9 cellular contexts compared by ENCODE assay signal in the genomic region with DNA sequence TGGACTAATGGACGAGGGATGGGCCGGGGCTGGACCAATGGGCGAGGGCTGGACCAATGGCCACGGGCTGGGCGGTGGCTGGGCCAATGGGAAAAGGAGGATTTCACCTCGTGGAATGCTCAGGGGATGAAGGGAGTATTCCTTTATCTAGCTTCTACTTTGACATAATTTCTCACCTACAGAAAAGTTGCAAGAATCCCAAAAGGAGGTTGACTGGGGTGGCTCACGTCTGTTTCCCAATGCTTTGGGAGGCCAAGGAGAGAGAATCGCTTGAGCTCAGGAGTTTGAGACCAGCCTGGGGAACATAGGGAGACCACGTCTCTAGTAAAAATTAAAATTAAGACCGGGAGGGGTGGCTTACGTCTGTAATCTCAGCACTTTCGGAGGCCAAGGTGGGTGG. TPM values are rescaled to one million over a fixed set of nuclear protein-coding genes. Genes with fewer than 3 reads are reported as not detected.
A peak's percentile ranks its signal among the peaks of the same experiment; 100 is the strongest.
DNase-seq lines count a peak whose midpoint lies in the region; TF ChIP-seq lines count a peak whose summit lies in the region.
"Had no signal": no experiment of that assay in that cellular context is flagged by ENCODE, and none has a peak within 500 bp of the region (broad histone marks: within the 10 kb centered on the region; RNA-seq: fewer than 3 reads in every experiment).

No MANE protein-coding gene starts in this region.

- H3K4me1 ChIP-seq in iPS-15b (ENCODE audit: control insufficient read depth, insufficient read depth, low read length): no peaks in the 10 kb centered on the region
- peaks cover 14 to 36% (median 28%) of the 10 kb centered on the region in 4 donors for H3K4me1 ChIP-seq in stomach

- no peaks in the 10 kb centered on the region for H3K9me3 Mint-ChIP-seq in activated T-cell treated with anti-CD3 and anti-CD28 coated beads, Interleukin-2, amount 50 U/mL, for 24 hours
- H3K9me3 Mint-ChIP-seq in activated CD4-positive, alpha-beta memory T cell treated with anti-CD3 and anti-CD28 coated beads, Interleukin-2, amount 10 ng/mL, durations not matched to agents 7 days and 5 days: no peaks in the 10 kb centered on the region

- H3K27ac ChIP-seq in stomach: peak overlapping the region; percentile 46 to 78 (median 58)

- no peaks in the 10 kb centered on the region for H3K27me3 ChIP-seq in iPS-15b (ENCODE audit: control insufficient read depth, insufficient read depth, low read length)
- no peaks in the 10 kb centered on the region for H3K27me3 ChIP-seq in stomach

- H3K9ac ChIP-seq in iPS-15b (ENCODE audit: low read depth, low read length): no peak overlapping the region

- TF ChIP-seq CTCF in stomach (IDR thresholded peaks at IDR 0.05): no peak

- TF ChIP-seq POLR2A in stomach (IDR thresholded peaks at IDR 0.05): no peak

- CTCF ChIA-PET in activated CD4-positive, alpha-beta memory T cell treated with anti-CD3 and anti-CD28 coated beads, Interleukin-2, amount 10 ng/mL, durations not matched to agents 7 days and 5 days (lab: Charles Lee): interaction anchor here (0.7 to 3.1 kb wide), 8 partner anchors 11 to 38 kb away, joined by 3 to 22 read pairs (median 8); a partner anchor contains a TSS

- WGBS in stomach, 5 donors: 19 to 29% (median 23%) methylated on average over 12 of the region's 12 CpGs

- POLR2A ChIA-PET in activated CD4-positive, alpha-beta memory T cell treated with anti-CD3 and anti-CD28 coated beads, Interleukin-2, amount 10 ng/mL, durations not matched to agents 7 days and 5 days (lab: Charles Lee): interaction anchor here (0.6 to 1.8 kb wide), 8 partner anchors 10 to 1583 kb away, joined by 3 to 11 read pairs (median 4); a partner anchor contains a TSS

- H3K4me1 Mint-ChIP-seq in activated T-cell treated with anti-CD3 and anti-CD28 coated beads, Interleukin-2, amount 50 U/mL, for 24 hours (ENCODE audit: low read depth): peaks cover 22% of the 10 kb centered on the region
- peaks cover 28% of the 10 kb centered on the region for H3K4me1 Mint-ChIP-seq in activated CD4-positive, alpha-beta memory T cell treated with anti-CD3 and anti-CD28 coated beads, Interleukin-2, amount 10 ng/mL, durations not matched to agents 7 days and 5 days

- peak overlapping the region; percentile 29 for H3K27ac Mint-ChIP-seq in activated T-cell treated with anti-CD3 and anti-CD28 coated beads, Interleukin-2, amount 50 U/mL, for 24 hours
- H3K27ac Mint-ChIP-seq in activated CD4-positive, alpha-beta memory T cell treated with anti-CD3 and anti-CD28 coated beads, Interleukin-2, amount 10 ng/mL, durations not matched to agents 7 days and 5 days: peak overlapping the region; percentile 51

- H3K9me3 ChIP-seq in iPS-15b (ENCODE audit: control insufficient read depth, insufficient read depth, low read length) (no peaks in the 10 kb centered on the region), stomach (no peaks in the 10 kb centered on the region)

- peaks cover 4% of the 10 kb centered on the region for H3K36me3 Mint-ChIP-seq in activated T-cell treated with anti-CD3 and anti-CD28 coated beads, Interleukin-2, amount 50 U/mL, for 24 hours (ENCODE audit: low read depth)
- no peaks in the 10 kb centered on the region for H3K36me3 Mint-ChIP-seq in activated CD4-positive, alpha-beta memory T cell treated with anti-CD3 and anti-CD28 coated beads, Interleukin-2, amount 10 ng/mL, durations not matched to agents 7 days and 5 days (ENCODE audit: low read depth)

- H3K4me3 Mint-ChIP-seq in activated T-cell treated with anti-CD3 and anti-CD28 coated beads, Interleukin-2, amount 50 U/mL, for 24 hours: peak overlapping the region; percentile 71
- H3K4me3 Mint-ChIP-seq in activated CD4-positive, alpha-beta memory T cell treated with anti-CD3 and anti-CD28 coated beads, Interleukin-2, amount 10 ng/mL, durations not matched to agents 7 days and 5 days: peak overlapping the region; percentile 55

- no peak for TF ChIP-seq EP300 in stomach (IDR thresholded peaks at IDR 0.05)

- DNase-seq in activated T-cell treated with anti-CD3 and anti-CD28 coated beads, Interleukin-2, amount 50 U/mL, for 24 hours: no peak
- no peak for DNase-seq in activated T-cell treated with anti-CD3 and anti-CD28 coated beads, Interleukin-2, amount 50 U/mL, for 1 hour
- no peak for DNase-seq in activated CD4-positive, alpha-beta memory T cell treated with anti-CD3 and anti-CD28 coated beads, Interleukin-2, amount 10 ng/mL, durations not matched to agents 7 days and 5 days
- no peak for DNase-seq in stomach
- DNase-seq in SW480 (ENCODE audit: low spot score): no peak
- DNase-seq in DMS79 (lab: John Stamatoyannopoulos, UW): no peak
- DNase-seq in anterior cingulate cortex (lab: John Stamatoyannopoulos, UW): no peak

- no peaks in the 10 kb centered on the region for H3K27me3 Mint-ChIP-seq in activated T-cell treated with anti-CD3 and anti-CD28 coated beads, Interleukin-2, amount 50 U/mL, for 24 hours
- peaks cover 6% of the 10 kb centered on the region for H3K27me3 Mint-ChIP-seq in activated CD4-positive, alpha-beta memory T cell treated with anti-CD3 and anti-CD28 coated beads, Interleukin-2, amount 10 ng/mL, durations not matched to agents 7 days and 5 days

- H3K4me3 ChIP-seq in iPS-15b (ENCODE audit: low read depth, low read length) (peak overlapping the region; percentile 46), stomach (no peak overlapping the region)

- H3K36me3 ChIP-seq in iPS-15b (ENCODE audit: control insufficient read depth, insufficient read depth, low read length) (no peaks in the 10 kb centered on the region), stomach (peaks cover 0 to 2% (median 0%) of the 10 kb centered on the region in 4 donors)

- intact Hi-C loops in stomach (cut with DNase I; ENCODE audit: low total_unique reads): no loop called here

RNA-seq across cellular contexts. Expression of a gene that starts 5.7 kb away (rescaled TPM):
- 10 to 100 TPM; 75.2 to 80.8 TPM for total RNA-seq in activated CD4-positive, alpha-beta memory T cell treated with anti-CD3 and anti-CD28 coated beads, Interleukin-2, amount 10 ng/mL, durations not matched to agents 7 days and 5 days
- 100 to 1,000 TPM in 1 of 5 donors, 10 to 100 TPM in 4; 10.5 to 121 (median 26.5) TPM for total RNA-seq in stomach
- 10 to 100 TPM in 2 of 3 donors, 1 to 10 TPM in 1; 8.1 to 18.1 (median 12.0) TPM for polyA plus RNA-seq in stomach

RNA-seq across cellular contexts. Expression of a gene that starts 23.0 kb away (rescaled TPM):
- total RNA-seq in activated CD4-positive, alpha-beta memory T cell treated with anti-CD3 and anti-CD28 coated beads, Interleukin-2, amount 10 ng/mL, durations not matched to agents 7 days and 5 days: 10 to 100 TPM; 19.4 to 20.5 TPM
- 10 to 100 TPM; 19.6 to 76.4 (median 52.4) TPM for total RNA-seq in stomach
- polyA plus RNA-seq in stomach: 10 to 100 TPM; 30.1 to 43.4 (median 39.0) TPM

RNA-seq across cellular contexts. Expression of a gene that starts 48.0 kb away (rescaled TPM):
- not detected for total RNA-seq in activated CD4-positive, alpha-beta memory T cell treated with anti-CD3 and anti-CD28 coated beads, Interleukin-2, amount 10 ng/mL, durations not matched to agents 7 days and 5 days
- total RNA-seq in stomach: 10 to 100 TPM in 2 of 5 donors, 1 to 10 TPM in 2, not detected in 1; 1.8 to 33.2 (median 9.8) TPM
- polyA plus RNA-seq in stomach: 10 to 100 TPM in 2 of 3 donors, 1 to 10 TPM in 1; 5.2 to 62.2 (median 22.7) TPM

RNA-seq across cellular contexts. Expression of a gene that starts 58.1 kb away (rescaled TPM):
- not detected for total RNA-seq in activated CD4-positive, alpha-beta memory T cell treated with anti-CD3 and anti-CD28 coated beads, Interleukin-2, amount 10 ng/mL, durations not matched to agents 7 days and 5 days
- under 1 TPM in 1 of 5 donors, not detected in 4; 0.37 TPM for total RNA-seq in stomach
- 1 to 10 TPM in 1 of 3 donors, not detected in 2; 1.1 TPM for polyA plus RNA-seq in stomach
- total RNA-seq: kidney had no signal
